17 cellular contexts compared by ENCODE assay signal in genomic region chr18:13445241-13445897, GRCh38.
"Had no signal": no experiment of that assay in that cellular context is flagged by ENCODE, and none has a peak within 500 bp of the region (broad histone marks: within the 10 kb centered on the region; RNA-seq: fewer than 3 reads in every experiment).

No MANE protein-coding gene starts in this region.

- ATAC-seq: effector memory CD8-positive, alpha-beta T cell; naive thymus-derived CD8-positive, alpha-beta T cell had no signal

- H3K4me3 Mint-ChIP-seq: activated naive CD8-positive, alpha-beta T cell treated with anti-CD3 and anti-CD28 coated beads, Interleukin-2, amount 10 ng/mL, durations not matched to agents 7 days and 5 days; effector memory CD8-positive, alpha-beta T cell; naive thymus-derived CD8-positive, alpha-beta T cell; T-helper 1 cell treated with Interleukin-12 subunit alpha and Interleukin-12 subunit beta and Interleukin-4 antibody, amounts not matched to agents 30 μg/mL and 1 μg/mL, for 36 hours had no signal

- DNase-seq: activated CD4-positive, alpha-beta T cell treated with anti-CD3 and anti-CD28 coated beads for 1 hour; activated CD8-positive, alpha-beta memory T cell treated with anti-CD3 and anti-CD28 coated beads for 24 hours; activated naive CD4-positive, alpha-beta T cell treated with Interleukin-2 at 50 U/mL for 16 hours; activated naive CD8-positive, alpha-beta T cell treated with anti-CD3 and anti-CD28 coated beads, Interleukin-2, amount 10 ng/mL, durations not matched to agents 7 days and 5 days; amygdala; effector memory CD8-positive, alpha-beta T cell; mesenchymal stem cell; naive thymus-derived CD8-positive, alpha-beta T cell; spleen; stimulated activated naive CD4-positive, alpha-beta T cell treated with Interleukin-2 at 50 U/mL for 16 hours; substantia nigra; transverse colon; WERI-Rb-1 had no signal

- H3K36me3 Mint-ChIP-seq: activated naive CD8-positive, alpha-beta T cell treated with anti-CD3 and anti-CD28 coated beads, Interleukin-2, amount 10 ng/mL, durations not matched to agents 7 days and 5 days; naive thymus-derived CD8-positive, alpha-beta T cell had no signal

- H3K9me3 Mint-ChIP-seq: activated naive CD8-positive, alpha-beta T cell treated with anti-CD3 and anti-CD28 coated beads, Interleukin-2, amount 10 ng/mL, durations not matched to agents 7 days and 5 days; activated T-helper 2 cell treated with anti-CD3 and anti-CD28 coated beads, Interferon-gamma antibody, Interleukin-2, Interleukin-4, amounts not matched to agents 10 μg/mL and 5 μg/mL and 100 μg/mL, durations not matched to agents 14 hours and 24 hours and 36 hours; effector memory CD8-positive, alpha-beta T cell; naive thymus-derived CD8-positive, alpha-beta T cell; T-helper 1 cell treated with Interleukin-12 subunit alpha and Interleukin-12 subunit beta and Interleukin-4 antibody, amounts not matched to agents 30 μg/mL and 1 μg/mL, for 36 hours had no signal

- H3K9ac ChIP-seq: parathyroid adenoma had no signal

- H3K27ac Mint-ChIP-seq: activated naive CD8-positive, alpha-beta T cell treated with anti-CD3 and anti-CD28 coated beads, Interleukin-2, amount 10 ng/mL, durations not matched to agents 7 days and 5 days; activated T-helper 2 cell treated with anti-CD3 and anti-CD28 coated beads, Interferon-gamma antibody, Interleukin-2, Interleukin-4, amounts not matched to agents 10 μg/mL and 5 μg/mL and 100 μg/mL, durations not matched to agents 14 hours and 24 hours and 36 hours; effector memory CD8-positive, alpha-beta T cell; T-helper 1 cell treated with Interleukin-12 subunit alpha and Interleukin-12 subunit beta and Interleukin-4 antibody, amounts not matched to agents 30 μg/mL and 1 μg/mL, for 36 hours had no signal

- H3K27me3 Mint-ChIP-seq: activated naive CD8-positive, alpha-beta T cell treated with anti-CD3 and anti-CD28 coated beads, Interleukin-2, amount 10 ng/mL, durations not matched to agents 7 days and 5 days; naive thymus-derived CD8-positive, alpha-beta T cell had no signal

- H3K36me3 ChIP-seq: sigmoid colon, transverse colon, WERI-Rb-1 had no signal

- H3K9me3 ChIP-seq: sigmoid colon, spleen, transverse colon had no signal

- H3K4me3 ChIP-seq: sigmoid colon, spleen, transverse colon had no signal

- H3K4me1 ChIP-seq: parathyroid adenoma had no signal

- H3K27ac ChIP-seq: parathyroid adenoma, sigmoid colon, spleen, transverse colon, WERI-Rb-1 had no signal

- H3K27me3 ChIP-seq: sigmoid colon, spleen, transverse colon had no signal
